In the genomic region with DNA sequence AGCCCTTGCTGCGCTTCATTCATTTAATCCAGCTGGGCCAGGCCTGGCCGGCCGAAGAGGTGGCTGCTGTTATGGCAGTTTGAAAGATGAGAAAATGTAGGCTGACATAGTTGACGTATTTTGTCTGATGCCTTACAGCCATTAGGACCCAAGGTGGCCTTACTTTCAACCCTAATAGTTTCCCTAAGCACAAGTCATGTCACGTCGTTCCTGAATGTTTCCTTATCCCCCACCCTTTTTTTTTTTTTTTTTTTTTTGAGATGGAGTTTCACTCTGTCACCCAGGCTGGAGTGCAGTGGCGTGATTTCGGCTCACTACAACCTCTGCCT, we compare ENCODE assay signal across 8 cellular contexts. TPM values are rescaled to one million over a fixed set of nuclear protein-coding genes. Genes with fewer than 3 reads are reported as not detected.
DNase-seq lines count a peak whose midpoint lies in the region; ATAC-seq, FAIRE-seq and TF ChIP-seq lines count a peak whose summit lies in the region.

No MANE protein-coding gene starts in this region.

- peak overlapping the region; percentile 93 for H3K4me3 ChIP-seq in adipocyte (ENCODE audit: low read length)
- H3K4me3 ChIP-seq in left lung: peak overlapping the region; percentile 86 to 98
- H3K4me3 ChIP-seq in thymus (ENCODE audit: low read length): peak overlapping the region; percentile 79

- no peak for TF ChIP-seq CTCF in left lung (IDR thresholded peaks at IDR 0.05)

- ATAC-seq in activated CD8-positive, alpha-beta memory T cell treated with anti-CD3 and anti-CD28 coated beads, Interleukin-2, amount 10 ng/mL, durations not matched to agents 7 days and 5 days: no peak
- ATAC-seq in left lung (no peak), HG03045 (IDR thresholded peaks at IDR 0.05; ENCODE audit: unreplicated experiment) (no peak)

- no peaks in the 10 kb centered on the region for H3K27me3 Mint-ChIP-seq in activated CD8-positive, alpha-beta memory T cell treated with anti-CD3 and anti-CD28 coated beads, Interleukin-2, amount 10 ng/mL, durations not matched to agents 7 days and 5 days

- CTCF ChIA-PET in activated CD8-positive, alpha-beta memory T cell treated with anti-CD3 and anti-CD28 coated beads, Interleukin-2, amount 10 ng/mL, durations not matched to agents 7 days and 5 days (lab: Charles Lee): interaction anchor here (0.6 to 1.7 kb wide), 3 partner anchors 10 to 266 kb away, joined by 3 to 11 read pairs (median 3); no protein-coding TSS in a partner anchor

- WGBS in thymus: 50% methylated on average over 8 of the region's 8 CpGs

- peak overlapping the region; percentile 94 for H3K27ac Mint-ChIP-seq in activated CD8-positive, alpha-beta memory T cell treated with anti-CD3 and anti-CD28 coated beads, Interleukin-2, amount 10 ng/mL, durations not matched to agents 7 days and 5 days

- H3K27ac ChIP-seq in left lung: peak overlapping the region; percentile 65 to 74
- H3K27ac ChIP-seq in thymus (ENCODE audit: low read depth): peak overlapping the region; percentile 10

- peaks cover 35% of the 10 kb centered on the region for H3K4me1 Mint-ChIP-seq in activated CD8-positive, alpha-beta memory T cell treated with anti-CD3 and anti-CD28 coated beads, Interleukin-2, amount 10 ng/mL, durations not matched to agents 7 days and 5 days

- FAIRE-seq in GM19239 (lab: Jason Lieb, UNC): no peak

- H3K4me3 Mint-ChIP-seq in activated CD8-positive, alpha-beta memory T cell treated with anti-CD3 and anti-CD28 coated beads, Interleukin-2, amount 10 ng/mL, durations not matched to agents 7 days and 5 days: peak overlapping the region; percentile 99

- H3K36me3 Mint-ChIP-seq in activated CD8-positive, alpha-beta memory T cell treated with anti-CD3 and anti-CD28 coated beads, Interleukin-2, amount 10 ng/mL, durations not matched to agents 7 days and 5 days: peaks cover 14% of the 10 kb centered on the region

- no peak overlapping the region for H3K9ac ChIP-seq in adipocyte (ENCODE audit: low read length)

- no peaks in the 10 kb centered on the region for H3K9me3 ChIP-seq in adipocyte (ENCODE audit: control insufficient read depth, low read length)
- no peaks in the 10 kb centered on the region for H3K9me3 ChIP-seq in left lung
- H3K9me3 ChIP-seq in thymus (ENCODE audit: control insufficient read depth): no peaks in the 10 kb centered on the region

- no peak for DNase-seq in activated CD8-positive, alpha-beta memory T cell treated with anti-CD3 and anti-CD28 coated beads, Interleukin-2, amount 10 ng/mL, durations not matched to agents 7 days and 5 days
- DNase-seq in activated CD8-positive, alpha-beta memory T cell treated with anti-CD3 and anti-CD28 coated beads, Interleukin-2, amount 50 U/mL, for 4 hours: no peak
- no peak for DNase-seq in adipocyte (ENCODE audit: low read depth)
- DNase-seq in left lung: no peak
- no peak for DNase-seq in effector CD4-positive, alpha-beta T cell
- DNase-seq in GM19239 (ENCODE audit: insufficient read length, low spot score): no peak

- H3K4me1 ChIP-seq in adipocyte (ENCODE audit: control insufficient read depth, insufficient read depth, low read length) (peaks cover 8% of the 10 kb centered on the region), left lung (peaks cover 13 to 24% of the 10 kb centered on the region in 2 donors), thymus (ENCODE audit: control insufficient read depth, insufficient read depth, low read length) (peaks cover 12% of the 10 kb centered on the region)

- peaks cover 8% of the 10 kb centered on the region for H3K27me3 ChIP-seq in adipocyte (replicated peaks; ENCODE audit: control insufficient read depth, insufficient read depth, low read length)
- H3K27me3 ChIP-seq in left lung: no peaks in the 10 kb centered on the region
- no peaks in the 10 kb centered on the region for H3K27me3 ChIP-seq in thymus (ENCODE audit: control insufficient read depth, insufficient read depth)

- no peaks in the 10 kb centered on the region for H3K36me3 ChIP-seq in adipocyte (ENCODE audit: control insufficient read depth, insufficient read depth, low read length, severe bottlenecking)
- no peaks in the 10 kb centered on the region for H3K36me3 ChIP-seq in left lung
- no peaks in the 10 kb centered on the region for H3K36me3 ChIP-seq in thymus (ENCODE audit: control insufficient read depth, insufficient read depth)

- intact Hi-C loops in left lung (cut with DNase I): no loop called here

- no peaks in the 10 kb centered on the region for H3K9me3 Mint-ChIP-seq in activated CD8-positive, alpha-beta memory T cell treated with anti-CD3 and anti-CD28 coated beads, Interleukin-2, amount 10 ng/mL, durations not matched to agents 7 days and 5 days (ENCODE audit: low read depth)

RNA-seq across cellular contexts. Expression of a gene that starts 0.3 kb away (rescaled TPM):
- 100 to 1,000 TPM in 1 of 2 experiments, 10 to 100 TPM in 1; 83.6 to 102 TPM for total RNA-seq in activated CD8-positive, alpha-beta memory T cell treated with anti-CD3 and anti-CD28 coated beads, Interleukin-2, amount 10 ng/mL, durations not matched to agents 7 days and 5 days
- total RNA-seq in left lung: 10 to 100 TPM; 61.2 to 70.5 TPM
- 38.6 TPM for polyA plus RNA-seq in thymus

RNA-seq across cellular contexts. Expression of a gene that starts 49.9 kb away (rescaled TPM):
- total RNA-seq in activated CD8-positive, alpha-beta memory T cell treated with anti-CD3 and anti-CD28 coated beads, Interleukin-2, amount 10 ng/mL, durations not matched to agents 7 days and 5 days: 10 to 100 TPM; 10.4 to 12.3 TPM
- total RNA-seq in left lung: 10 to 100 TPM; 25.1 to 32.6 TPM
- polyA plus RNA-seq in thymus: 8.6 TPM
